In the genomic region with DNA sequence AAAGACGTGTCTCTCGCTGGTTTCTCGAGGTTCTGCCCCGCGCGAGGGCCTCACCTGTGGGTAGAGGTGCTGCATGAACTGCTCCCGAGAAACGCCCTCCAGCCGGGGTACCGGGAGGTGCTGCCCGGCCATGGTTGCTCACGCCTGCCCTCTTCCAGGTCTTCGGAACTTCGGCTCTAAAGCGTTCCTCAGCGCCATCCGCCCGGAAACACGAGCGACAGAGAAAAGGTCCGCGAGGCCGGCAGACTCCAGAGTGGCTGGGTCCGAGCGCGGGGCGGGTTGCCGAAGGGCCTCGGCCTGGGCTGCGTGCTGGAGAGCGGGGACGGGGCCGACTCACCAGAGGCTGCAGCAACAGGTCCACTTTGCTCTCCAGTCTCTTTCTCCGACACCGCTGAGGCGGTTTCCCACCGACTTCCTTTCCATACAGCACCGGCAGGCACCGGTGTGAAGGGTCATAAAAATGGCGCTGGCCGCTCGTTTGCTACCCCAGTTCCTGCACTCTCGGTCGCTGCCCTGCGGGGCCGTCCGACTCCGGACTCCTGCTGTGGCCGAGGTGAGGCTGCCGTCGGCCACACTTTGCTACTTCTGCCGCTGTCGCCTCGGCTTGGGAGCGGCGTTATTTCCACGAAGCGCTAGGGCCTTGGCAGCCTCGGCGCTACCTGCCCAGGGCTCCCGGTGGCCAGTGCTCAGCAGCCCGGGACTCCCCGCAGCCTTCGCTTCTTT, we compare ENCODE assay signal across 8 cellular contexts. TPM values are rescaled to one million over a fixed set of nuclear protein-coding genes. Genes with fewer than 3 reads are reported as not detected.
DNase-seq lines count a peak whose midpoint lies in the region; ATAC-seq and TF ChIP-seq lines count a peak whose summit lies in the region.

A gene with protein sequence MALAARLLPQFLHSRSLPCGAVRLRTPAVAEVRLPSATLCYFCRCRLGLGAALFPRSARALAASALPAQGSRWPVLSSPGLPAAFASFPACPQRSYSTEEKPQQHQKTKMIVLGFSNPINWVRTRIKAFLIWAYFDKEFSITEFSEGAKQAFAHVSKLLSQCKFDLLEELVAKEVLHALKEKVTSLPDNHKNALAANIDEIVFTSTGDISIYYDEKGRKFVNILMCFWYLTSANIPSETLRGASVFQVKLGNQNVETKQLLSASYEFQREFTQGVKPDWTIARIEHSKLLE (plus strand): TSS at position 244 of the 723 bp plus-strand sequence. CDS start 217 bp downstream, at position 461.
TYW5 (minus strand) TSS at position 153 of the 723 bp plus-strand sequence; CDS start at position 132, 21 bp downstream.

- H3K9me3 Mint-ChIP-seq in WTC11 = no peaks in the 10 kb centered on the region
- no peaks in the 10 kb centered on the region for H3K9me3 Mint-ChIP-seq in immature natural killer cell

- TF ChIP-seq CTCF in WTC11 (IDR thresholded peaks at IDR 0.05) (no peak), cardiac fibroblast (IDR thresholded peaks at IDR 0.05; ENCODE audit: low read depth, low read length) (peak; percentile 20), spleen (IDR thresholded peaks at IDR 0.05 in 8 of 11, conservative IDR thresholded peaks at IDR 0.05 in 3 of 11) (peak in 6 of 11 experiments; percentile 5 to 44 (median 28))

- POLR2A ChIA-PET in WTC11 (lab: Charles Lee) = no interaction called here

- H3K4me3 Mint-ChIP-seq in WTC11 = peak within 1 kb of the TSS; percentile 99
- peak within 1 kb of the TSS; percentile 98 to 99 (median 99) for H3K4me3 Mint-ChIP-seq in immature natural killer cell

- CTCF ChIA-PET in WTC11 (lab: Charles Lee) = interaction anchor here (0.9 to 1.0 kb wide), 2 partner anchors 216 to 525 kb away, joined by 3 read pairs; no protein-coding TSS in a partner anchor

- intact Hi-C loops in spleen (cut with DNase I; ENCODE audit: low total_unique reads) = no loop called here

- ATAC-seq in GM18909 (IDR thresholded peaks at IDR 0.05; ENCODE audit: poor library complexity, unreplicated experiment) (peak; percentile 87), HG03159 (IDR thresholded peaks at IDR 0.05; ENCODE audit: unreplicated experiment) (peak; percentile 84), WTC11 (peak; percentile 89)

- peak; percentile 91 for DNase-seq in AG08396 (ENCODE audit: low spot score)
- peak; percentile 63 for DNase-seq in NCI-H226
- DNase-seq in WTC11 (ENCODE audit: low spot score) = peak; percentile 83
- DNase-seq in cardiac fibroblast (ENCODE audit: low read depth in 2 of 2) = peak; percentile 88 to 90
- DNase-seq in immature natural killer cell = peak; percentile 77 to 82 (median 82)
- peak; percentile 94 for DNase-seq in spleen

- 0 to 1% (median 0%) methylated on average over 35 to 64 of the region's 64 CpGs for WGBS in spleen, 5 donors

- H3K4me1 ChIP-seq in spleen = peaks cover 38 to 77% (median 55%) of the 10 kb centered on the region in 6 donors

- H3K4me1 Mint-ChIP-seq in WTC11 = peaks cover 28% of the 10 kb centered on the region
- peaks cover 47 to 68% of the 10 kb centered on the region in 2 donors for H3K4me1 Mint-ChIP-seq in immature natural killer cell

- peak within 1 kb of the TSS; percentile 91 to 95 for H3K4me3 ChIP-seq in cardiac fibroblast (replicated peaks in 1 of 2; ENCODE audit: low read depth in 2 of 2, low read length in 2 of 2)
- peak within 1 kb of the TSS; percentile 88 to 100 (median 96) for H3K4me3 ChIP-seq in spleen

- peaks cover 0 to 31% (median 21%) of the 10 kb centered on the region in 6 donors for H3K36me3 ChIP-seq in spleen

- H3K27ac Mint-ChIP-seq in WTC11 = peak within 1 kb of the TSS; percentile 96
- peak within 1 kb of the TSS; percentile 89 to 97 (median 95) for H3K27ac Mint-ChIP-seq in immature natural killer cell

- no peaks in the 10 kb centered on the region for H3K9me3 ChIP-seq in spleen

- H3K36me3 Mint-ChIP-seq in WTC11 = peaks cover 22% of the 10 kb centered on the region
- H3K36me3 Mint-ChIP-seq in immature natural killer cell = peaks cover 0 to 8% (median 5%) of the 10 kb centered on the region in 3 donors

- peak in 1 of 3 donors; percentile 32 for TF ChIP-seq POLR2A in spleen (IDR thresholded peaks at IDR 0.05)

- H3K27me3 ChIP-seq in spleen (replicated peaks in 1 of 7) = no peaks in the 10 kb centered on the region

- H3K27me3 Mint-ChIP-seq in WTC11 (ENCODE audit: low read depth) = no peaks in the 10 kb centered on the region
- peaks cover 0 to 13% (median 4%) of the 10 kb centered on the region in 3 donors for H3K27me3 Mint-ChIP-seq in immature natural killer cell (ENCODE audit: low read depth in 3 of 3)

- peak within 1 kb of the TSS; percentile 87 to 96 (median 92) for H3K27ac ChIP-seq in spleen

TF ChIP-seq in WTC11, 78 proteins besides CTCF, POLR2A, EP300 and RAD21 (continues in another document):
- peak; percentile 64; the same call in 1 of the 2 replicates for TF ChIP-seq TEAD1 (CRISPR knock-in tag; IDR thresholded peaks at IDR 0.05)
- peak; percentile 87 for TF ChIP-seq GABPB1 (CRISPR knock-in tag; IDR thresholded peaks at IDR 0.05)
- TF ChIP-seq ZSCAN18 (CRISPR knock-in tag; IDR thresholded peaks at IDR 0.05) = no peak
- TF ChIP-seq, protein P1, sequence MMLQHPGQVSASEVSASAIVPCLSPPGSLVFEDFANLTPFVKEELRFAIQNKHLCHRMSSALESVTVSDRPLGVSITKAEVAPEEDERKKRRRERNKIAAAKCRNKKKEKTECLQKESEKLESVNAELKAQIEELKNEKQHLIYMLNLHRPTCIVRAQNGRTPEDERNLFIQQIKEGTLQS (CRISPR knock-in tag; conservative IDR thresholded peaks at IDR 0.05) = no peak
- TF ChIP-seq PRRX2 (CRISPR knock-in tag; IDR thresholded peaks at IDR 0.05) = no peak
- TF ChIP-seq NFATC4 (CRISPR knock-in tag; IDR thresholded peaks at IDR 0.05) = no peak
- TF ChIP-seq NFYB (CRISPR knock-in tag; conservative IDR thresholded peaks at IDR 0.05; ENCODE audit: low read depth) = no peak
- TF ChIP-seq ATF1 (CRISPR knock-in tag; IDR thresholded peaks at IDR 0.05) = no peak
- TF ChIP-seq IRF1 (CRISPR knock-in tag; IDR thresholded peaks at IDR 0.05) = peak; percentile 42; the same call in 1 of the 2 replicates
- TF ChIP-seq EMX1 (CRISPR knock-in tag; IDR thresholded peaks at IDR 0.05) = no peak
- TF ChIP-seq AR (CRISPR knock-in tag; IDR thresholded peaks at IDR 0.05) = 0 out of 2 replicates have a peak, but pooled peaks have one; percentile 53

RNA-seq across cellular contexts. Expression of the first gene that starts in this region (rescaled TPM):
- total RNA-seq in WTC11 (2021) = 25.0 to 29.3 TPM (median 27.0 TPM) in 3 replicates
- 10 to 100 TPM in 2 of 3 donors, 1 to 10 TPM in 1; 9.1 to 20.5 (median 12.6) TPM for polyA plus RNA-seq in immature natural killer cell
- 10 to 100 TPM in 6 of 7 donors, 1 to 10 TPM in 1; 9.3 to 24.8 (median 12.0) TPM for total RNA-seq in spleen
- polyA plus RNA-seq in spleen = 10 to 100 TPM in 2 of 3 donors, 1 to 10 TPM in 1; 8.1 to 15.3 (median 12.0) TPM

RNA-seq across cellular contexts. Expression of gene TYW5, which starts in this region (rescaled TPM):
- total RNA-seq in WTC11 (2021) (13.5 to 15.2 TPM (median 13.8 TPM) in 3 replicates), spleen (10 to 100 TPM in 6 of 7 donors, 1 to 10 TPM in 1; 7.5 to 15.9 (median 10.6) TPM)
- polyA plus RNA-seq in immature natural killer cell (1 to 10 TPM; 1.3 to 4.3 (median 2.5) TPM), spleen (1 to 10 TPM; 2.7 to 3.9 (median 2.9) TPM)

Comparison
In these comparisons a context has a peak if more than half of its experiments do, and no peak if none do; other contexts are left out.
1. Peak in every context shown above with its lines: DNase-seq, ATAC-seq, H3K4me3 ChIP-seq and H3K27ac ChIP-seq.